ENCODE assay signal across 3 cellular contexts in the genomic region with DNA sequence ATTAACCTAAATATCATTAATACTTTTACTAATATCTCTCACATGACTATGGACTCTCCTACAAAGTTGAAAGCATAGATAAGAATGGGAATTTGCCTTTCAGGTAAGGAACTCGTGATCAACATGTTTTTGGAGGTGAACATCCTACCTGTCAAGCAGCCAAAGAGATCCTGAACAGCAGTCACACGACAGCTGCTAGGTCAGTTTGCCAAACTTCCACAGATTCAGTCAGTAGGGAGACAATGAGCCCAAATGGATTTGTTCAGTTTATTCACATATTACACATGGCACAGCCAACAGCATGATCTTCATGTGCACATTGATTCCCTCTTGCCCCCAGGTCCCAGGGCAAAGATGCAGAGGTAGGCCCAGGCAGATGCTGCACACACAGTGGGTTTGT.
TF ChIP-seq lines count a peak whose summit lies in the region.

No MANE protein-coding gene starts in this region.

TF ChIP-seq in liver, 16 proteins besides CTCF, POLR2A, EP300 and RAD21:
- peak in 1 of 2 donors; percentile 57 for TF ChIP-seq RXRA (IDR thresholded peaks at IDR 0.05)
- peak; percentile 33 to 53 for TF ChIP-seq HNF4A (conservative IDR thresholded peaks at IDR 0.05)
- TF ChIP-seq, protein P1, sequence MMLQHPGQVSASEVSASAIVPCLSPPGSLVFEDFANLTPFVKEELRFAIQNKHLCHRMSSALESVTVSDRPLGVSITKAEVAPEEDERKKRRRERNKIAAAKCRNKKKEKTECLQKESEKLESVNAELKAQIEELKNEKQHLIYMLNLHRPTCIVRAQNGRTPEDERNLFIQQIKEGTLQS (IDR thresholded peaks at IDR 0.05), result no peak

TF ChIP-seq in HepG2, 621 proteins besides CTCF, POLR2A, EP300 and RAD21:
- TF ChIP-seq DPF2 (CRISPR knock-in tag; IDR thresholded peaks at IDR 0.05; ENCODE audit: borderline replicate concordance, low read depth) (no peak), ZSCAN20 (CRISPR knock-in tag; IDR thresholded peaks at IDR 0.05; ENCODE audit: borderline replicate concordance) (no peak), ZBTB4 (CRISPR knock-in tag; IDR thresholded peaks at IDR 0.05; ENCODE audit: borderline replicate concordance) (no peak), FUBP1 (CRISPR knock-in tag; IDR thresholded peaks at IDR 0.05; ENCODE audit: borderline replicate concordance) (no peak), SRSF4 (IDR thresholded peaks at IDR 0.05; ENCODE audit: low read depth, low read length, poor library complexity, severe bottlenecking) (no peak), ZFP82 (CRISPR knock-in tag; IDR thresholded peaks at IDR 0.05; ENCODE audit: borderline replicate concordance) (no peak), MATR3 (CRISPR knock-in tag; IDR thresholded peaks at IDR 0.05) (no peak), POLR2G (IDR thresholded peaks at IDR 0.05; ENCODE audit: low read depth, low read length) (no peak), ZNF230 (CRISPR knock-in tag; IDR thresholded peaks at IDR 0.05) (no peak), ZNF660 (CRISPR knock-in tag; IDR thresholded peaks at IDR 0.05; ENCODE audit: borderline replicate concordance, low read depth) (no peak), ZMYM4 (CRISPR knock-in tag; IDR thresholded peaks at IDR 0.05) (no peak), TARDBP (CRISPR knock-in tag; IDR thresholded peaks at IDR 0.05) (no peak), HNF4A (CRISPR knock-in tag; IDR thresholded peaks at IDR 0.05) (no peak), ZNF891 (CRISPR knock-in tag; IDR thresholded peaks at IDR 0.05) (no peak), U2AF2 (IDR thresholded peaks at IDR 0.05; ENCODE audit: low read depth, low read length) (no peak)
- TF ChIP-seq, protein P2, sequence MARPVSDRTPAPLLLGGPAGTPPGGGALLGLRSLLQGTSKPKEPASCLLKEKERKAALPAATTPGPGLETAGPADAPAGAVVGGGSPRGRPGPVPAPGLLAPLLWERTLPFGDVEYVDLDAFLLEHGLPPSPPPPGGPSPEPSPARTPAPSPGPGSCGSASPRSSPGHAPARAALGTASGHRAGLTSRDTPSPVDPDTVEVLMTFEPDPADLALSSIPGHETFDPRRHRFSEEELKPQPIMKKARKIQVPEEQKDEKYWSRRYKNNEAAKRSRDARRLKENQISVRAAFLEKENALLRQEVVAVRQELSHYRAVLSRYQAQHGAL (CRISPR knock-in tag; IDR thresholded peaks at IDR 0.05; ENCODE audit: not compliant biosample characterization), result no peak
- TF ChIP-seq, protein P3, sequence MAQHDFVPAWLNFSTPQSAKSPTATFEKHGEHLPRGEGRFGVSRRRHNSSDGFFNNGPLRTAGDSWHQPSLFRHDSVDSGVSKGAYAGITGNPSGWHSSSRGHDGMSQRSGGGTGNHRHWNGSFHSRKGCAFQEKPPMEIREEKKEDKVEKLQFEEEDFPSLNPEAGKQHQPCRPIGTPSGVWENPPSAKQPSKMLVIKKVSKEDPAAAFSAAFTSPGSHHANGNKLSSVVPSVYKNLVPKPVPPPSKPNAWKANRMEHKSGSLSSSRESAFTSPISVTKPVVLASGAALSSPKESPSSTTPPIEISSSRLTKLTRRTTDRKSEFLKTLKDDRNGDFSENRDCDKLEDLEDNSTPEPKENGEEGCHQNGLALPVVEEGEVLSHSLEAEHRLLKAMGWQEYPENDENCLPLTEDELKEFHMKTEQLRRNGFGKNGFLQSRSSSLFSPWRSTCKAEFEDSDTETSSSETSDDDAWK (CRISPR knock-in tag; IDR thresholded peaks at IDR 0.05), result no peak
- TF ChIP-seq, protein P4, sequence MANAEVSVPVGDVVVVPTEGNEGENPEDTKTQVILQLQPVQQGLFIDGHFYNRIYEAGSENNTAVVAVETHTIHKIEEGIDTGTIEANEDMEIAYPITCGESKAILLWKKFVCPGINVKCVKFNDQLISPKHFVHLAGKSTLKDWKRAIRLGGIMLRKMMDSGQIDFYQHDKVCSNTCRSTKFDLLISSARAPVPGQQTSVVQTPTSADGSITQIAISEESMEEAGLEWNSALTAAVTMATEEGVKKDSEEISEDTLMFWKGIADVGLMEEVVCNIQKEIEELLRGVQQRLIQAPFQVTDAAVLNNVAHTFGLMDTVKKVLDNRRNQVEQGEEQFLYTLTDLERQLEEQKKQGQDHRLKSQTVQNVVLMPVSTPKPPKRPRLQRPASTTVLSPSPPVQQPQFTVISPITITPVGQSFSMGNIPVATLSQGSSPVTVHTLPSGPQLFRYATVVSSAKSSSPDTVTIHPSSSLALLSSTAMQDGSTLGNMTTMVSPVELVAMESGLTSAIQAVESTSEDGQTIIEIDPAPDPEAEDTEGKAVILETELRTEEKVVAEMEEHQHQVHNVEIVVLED (CRISPR knock-in tag; IDR thresholded peaks at IDR 0.05; ENCODE audit: borderline replicate concordance), result no peak
TF ChIP-seq in HepG2: peak in this region for 0.

TF ChIP-seq in H1, 55 proteins besides CTCF, POLR2A, EP300 and RAD21:
- TF ChIP-seq, protein P1 (IDR thresholded peaks at IDR 0.05; ENCODE audit: insufficient read depth, low read depth, low read length), result no peak
- TF ChIP-seq HDAC6 (IDR thresholded peaks at IDR 0.05; ENCODE audit: low read depth, low read length) (no peak), KDM5A (IDR thresholded peaks at IDR 0.05; ENCODE audit: low read length) (no peak), POU5F1 (IDR thresholded peaks at IDR 0.05; ENCODE audit: low read depth, low read length) (no peak), MAFK (IDR thresholded peaks at IDR 0.05; ENCODE audit: low read depth, low read length) (no peak), MAX (IDR thresholded peaks at IDR 0.05) (no peak), TBP (IDR thresholded peaks at IDR 0.05; ENCODE audit: low read depth, low read length) (no peak), SP2 (IDR thresholded peaks at IDR 0.05; ENCODE audit: low read length) (no peak), TEAD4 (IDR thresholded peaks at IDR 0.05; ENCODE audit: low read depth, low read length) (no peak)
- TF ChIP-seq, protein P5, sequence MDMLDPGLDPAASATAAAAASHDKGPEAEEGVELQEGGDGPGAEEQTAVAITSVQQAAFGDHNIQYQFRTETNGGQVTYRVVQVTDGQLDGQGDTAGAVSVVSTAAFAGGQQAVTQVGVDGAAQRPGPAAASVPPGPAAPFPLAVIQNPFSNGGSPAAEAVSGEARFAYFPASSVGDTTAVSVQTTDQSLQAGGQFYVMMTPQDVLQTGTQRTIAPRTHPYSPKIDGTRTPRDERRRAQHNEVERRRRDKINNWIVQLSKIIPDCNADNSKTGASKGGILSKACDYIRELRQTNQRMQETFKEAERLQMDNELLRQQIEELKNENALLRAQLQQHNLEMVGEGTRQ (IDR thresholded peaks at IDR 0.05; ENCODE audit: low read length), result no peak
